Comparison of ENCODE assay signal across 9 cellular contexts in the genomic region with DNA sequence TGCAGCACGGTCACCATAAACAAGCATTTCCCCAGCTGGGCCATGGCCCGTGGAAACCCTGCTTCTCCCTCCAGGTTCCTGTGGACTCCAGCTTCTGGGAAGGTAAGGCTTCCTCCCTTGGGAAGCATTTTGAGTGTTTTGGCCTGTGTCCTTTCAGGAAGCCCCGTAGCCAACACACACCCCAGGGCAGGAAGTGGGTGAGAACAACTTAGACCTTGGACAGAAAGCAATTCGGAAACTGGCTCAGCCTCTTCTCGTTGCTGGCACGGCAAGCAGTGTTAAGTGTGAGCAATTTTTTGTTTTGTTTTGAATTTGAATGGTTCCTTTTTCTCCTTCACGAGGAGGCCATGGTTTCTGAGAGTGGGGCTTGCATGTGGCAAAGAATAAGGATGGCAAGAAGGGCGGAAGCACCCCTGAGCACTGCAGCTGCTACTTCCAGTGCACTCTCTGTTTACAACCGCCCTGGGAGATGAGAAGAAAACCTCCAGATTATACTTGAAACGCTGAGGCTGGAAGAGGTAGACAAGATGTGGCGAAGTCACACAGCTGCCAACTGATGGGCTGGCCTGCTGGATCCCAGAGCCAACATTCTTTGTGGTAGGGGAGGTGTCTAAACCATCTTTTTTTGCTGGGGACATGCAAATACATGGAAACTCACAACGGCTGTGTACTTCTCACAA. TPM values are rescaled to one million over a fixed set of nuclear protein-coding genes. Genes with fewer than 3 reads are reported as not detected.
A peak's percentile ranks its signal among the peaks of the same experiment; 100 is the strongest.
DNase-seq lines count a peak whose midpoint lies in the region; ATAC-seq, FAIRE-seq and TF ChIP-seq lines count a peak whose summit lies in the region.
"Had no signal": no experiment of that assay in that cellular context is flagged by ENCODE, and none has a peak within 500 bp of the region (broad histone marks: within the 10 kb centered on the region; RNA-seq: fewer than 3 reads in every experiment).

No MANE protein-coding gene starts in this region.

- FAIRE-seq in astrocyte (lab: Jason Lieb, UNC) = no peak

- no peak overlapping the region for H3K4ac ChIP-seq in mesenchymal stem cell (ENCODE audit: low read depth in 1 of 2, low read length in 2 of 2)

- H3K27me3 Mint-ChIP-seq in astrocyte (ENCODE audit: low read depth, unreplicated experiment) = peaks cover 16% of the 10 kb centered on the region

- H3K9ac ChIP-seq in astrocyte (ENCODE audit: low read length) (no peak overlapping the region), mesenchymal stem cell (ENCODE audit: low read length) (peak overlapping the region; percentile 0)

- no peak overlapping the region for H3K14ac ChIP-seq in mesenchymal stem cell (ENCODE audit: low read length in 2 of 2)

- H3K27ac ChIP-seq in astrocyte (ENCODE audit: low read depth, low read length) = no peak overlapping the region
- no peak overlapping the region for H3K27ac ChIP-seq in mesenchymal stem cell (ENCODE audit: low read length, poor library complexity, severe bottlenecking)

- peak; percentile 48 for ATAC-seq in GM21381 (IDR thresholded peaks at IDR 0.05; ENCODE audit: unreplicated experiment)
- no peak for ATAC-seq in HG03342 (IDR thresholded peaks at IDR 0.05; ENCODE audit: unreplicated experiment)

- H3K4me1 Mint-ChIP-seq in astrocyte (ENCODE audit: low read depth, unreplicated experiment) = peaks cover 32% of the 10 kb centered on the region

- H3K9me3 ChIP-seq in astrocyte (ENCODE audit: insufficient read depth, low read depth, low read length) (no peaks in the 10 kb centered on the region), mesenchymal stem cell (ENCODE audit: control insufficient read depth, low read length) (no peaks in the 10 kb centered on the region)

- H3K23ac ChIP-seq in mesenchymal stem cell (ENCODE audit: low read length in 2 of 2) = no peak overlapping the region

- H3K27me3 ChIP-seq in astrocyte (ENCODE audit: insufficient read depth, low read length) (no peaks in the 10 kb centered on the region), mesenchymal stem cell (ENCODE audit: control insufficient read depth in 1 of 2, insufficient read depth in 1 of 2, low read length in 2 of 2) (peaks cover 0 to under 1% of the 10 kb centered on the region in 2 experiments)

- no peak for TF ChIP-seq CTCF in AG10803 (conservative IDR thresholded peaks at IDR 0.05; ENCODE audit: low read length)
- TF ChIP-seq CTCF in astrocyte (IDR thresholded peaks at IDR 0.05; ENCODE audit: insufficient read depth, low read depth, low read length) = no peak

- H3K9me3 Mint-ChIP-seq in astrocyte (ENCODE audit: unreplicated experiment) = no peaks in the 10 kb centered on the region

- H3K4me3 ChIP-seq in AG10803 (ENCODE audit: low read length) (no peak overlapping the region), astrocyte (ENCODE audit: insufficient read depth, low read depth, low read length) (no peak overlapping the region), mesenchymal stem cell (ENCODE audit: insufficient read depth in 1 of 2, low read depth in 1 of 2, low read length in 2 of 2) (no peak overlapping the region)

- H2BK15ac ChIP-seq in mesenchymal stem cell (ENCODE audit: low read depth, poor library complexity, severe bottlenecking) = no peak overlapping the region

- H3K4me3 Mint-ChIP-seq in astrocyte (ENCODE audit: unreplicated experiment) = no peak overlapping the region

- H3K4me1 ChIP-seq in astrocyte (ENCODE audit: insufficient read depth, low read length) (peaks cover 27% of the 10 kb centered on the region), mesenchymal stem cell (ENCODE audit: control insufficient read depth, insufficient read depth, low read depth, low read length) (peaks cover 12% of the 10 kb centered on the region)

- H3K36me3 ChIP-seq in astrocyte (ENCODE audit: insufficient read depth, low read length) (no peaks in the 10 kb centered on the region), mesenchymal stem cell (ENCODE audit: control insufficient read depth in 1 of 2, insufficient read depth in 2 of 2, low read depth in 1 of 2, low read length in 2 of 2) (no peaks in the 10 kb centered on the region)

- H3K79me1 ChIP-seq in mesenchymal stem cell (replicated peaks; ENCODE audit: low read length, poor library complexity, severe bottlenecking) = no peaks in the 10 kb centered on the region

- DNase-seq in AG10803 (ENCODE audit: low read depth) = peak; percentile 65
- DNase-seq in astrocyte (ENCODE audit: low read depth) = peak; percentile 33
- peak; percentile 22 for DNase-seq in mesenchymal stem cell
- DNase-seq in DMS53 treated with DMSO at 0.1 percent for 48 hours (lab: John Stamatoyannopoulos, UW; ENCODE audit: unreplicated experiment) = no peak
- DNase-seq in NCI-H226 = no peak
- no peak for DNase-seq in NCI-H510A (lab: John Stamatoyannopoulos, UW)
- DNase-seq: activated gamma-delta T cell had no signal

- peak overlapping the region in 1 of 2 experiments; percentile 42 for H3K18ac ChIP-seq in mesenchymal stem cell (ENCODE audit: low read depth in 1 of 2, low read length in 2 of 2)

- H3K27ac Mint-ChIP-seq in astrocyte (ENCODE audit: unreplicated experiment) = no peak overlapping the region

- no peak overlapping the region for H2BK120ac ChIP-seq in mesenchymal stem cell (ENCODE audit: low read depth, low read length)

- no peak overlapping the region for H2AK5ac ChIP-seq in mesenchymal stem cell (ENCODE audit: low read length, severe bottlenecking)

- H3K36me3 Mint-ChIP-seq in astrocyte (ENCODE audit: low read depth, unreplicated experiment) = no peaks in the 10 kb centered on the region

- H4K8ac ChIP-seq in mesenchymal stem cell (ENCODE audit: low read length) = no peak overlapping the region

- H4K91ac ChIP-seq in mesenchymal stem cell (ENCODE audit: low read length) = no peak overlapping the region

- 81% methylated on average over 12 of the region's 12 CpGs for WGBS in mesenchymal stem cell

- H4K20me1 ChIP-seq in astrocyte (ENCODE audit: insufficient read depth, low read length) = no peaks in the 10 kb centered on the region

- no peak overlapping the region for H2BK5ac ChIP-seq in mesenchymal stem cell (ENCODE audit: low read depth, low read length, poor library complexity, severe bottlenecking)

- H2BK12ac ChIP-seq in mesenchymal stem cell (ENCODE audit: low read length in 2 of 2) = no peak overlapping the region

- H3K4me2 ChIP-seq in astrocyte (ENCODE audit: low read length) (peak overlapping the region; percentile 55), mesenchymal stem cell (ENCODE audit: low read length, poor library complexity, severe bottlenecking) (no peak overlapping the region)

- H2AFZ ChIP-seq in astrocyte (ENCODE audit: low read depth, low read length) (peak overlapping the region; percentile 74), mesenchymal stem cell (ENCODE audit: low read depth, low read length) (no peak overlapping the region)

- no peaks in the 10 kb centered on the region for H3K79me2 ChIP-seq in astrocyte (ENCODE audit: insufficient read depth, low read length)

RNA-seq across cellular contexts. Expression of gene CYTL1, which starts 14.1 kb away (rescaled TPM):
- total RNA-seq in astrocyte = 9.2 and 9.6 TPM in 2 replicates
- 36.4 TPM for polyA plus RNA-seq in mesenchymal stem cell (2013, experiment 1 of 2)
- 39.7 TPM for polyA plus RNA-seq in mesenchymal stem cell (2013, experiment 2 of 2)

RNA-seq across cellular contexts. Expression of gene STK32B, which starts 17.9 kb away (rescaled TPM):
- total RNA-seq in astrocyte = 2.1 and 2.9 TPM in 2 replicates
- 4.7 TPM for polyA plus RNA-seq in mesenchymal stem cell (2013, experiment 1 of 2)
- polyA plus RNA-seq in mesenchymal stem cell (2013, experiment 2 of 2) = 4.8 TPM

Comparison
In these comparisons a context has a peak if more than half of its experiments do, and no peak if none do; other contexts are left out.
1. DNase-seq: peak in AG10803 (single experiment), astrocyte (single experiment) and mesenchymal stem cell (single experiment); none in DMS53 treated with DMSO at 0.1 percent for 48 hours (single experiment), NCI-H226 (single experiment) and NCI-H510A (single experiment).